ENCODE assay signal across 16 cellular contexts in the genomic region with DNA sequence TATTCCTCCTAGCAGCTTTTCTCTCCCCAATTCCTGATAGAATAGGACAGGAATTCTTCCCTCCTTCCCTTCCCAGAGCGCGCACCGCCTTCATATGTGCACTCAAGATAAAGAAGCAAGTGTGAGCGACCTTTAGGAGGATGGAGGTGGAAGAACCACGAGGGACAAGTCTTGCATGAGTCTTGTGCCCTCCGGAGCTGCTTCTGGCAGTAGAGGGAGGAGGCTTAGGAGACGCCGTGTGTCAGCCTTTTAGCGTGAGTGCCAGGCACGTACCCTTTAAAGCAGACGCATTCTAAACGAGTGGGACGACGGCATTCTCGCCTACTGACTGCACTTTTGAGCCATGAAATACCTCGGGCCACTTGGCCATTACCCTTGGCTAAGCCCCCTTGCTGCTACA.
DNase-seq lines count a peak whose midpoint lies in the region; ATAC-seq and TF ChIP-seq lines count a peak whose summit lies in the region.
"Had no signal": no experiment of that assay in that cellular context is flagged by ENCODE, and none has a peak within 500 bp of the region (broad histone marks: within the 10 kb centered on the region; RNA-seq: fewer than 3 reads in every experiment).

No MANE protein-coding gene starts in this region.

- no peaks in the 10 kb centered on the region for H3K9me3 ChIP-seq in left ventricle myocardium inferior (replicated peaks)
- H3K9me3 ChIP-seq in heart right ventricle, result no peaks in the 10 kb centered on the region
- H3K9me3 ChIP-seq in gastrocnemius medialis, result no peaks in the 10 kb centered on the region
- H3K9me3 ChIP-seq: HAP-1 had no signal

- H3K36me3 ChIP-seq in left ventricle myocardium inferior (peaks cover 36% of the 10 kb centered on the region), heart right ventricle (peaks cover 0 to 50% (median 8%) of the 10 kb centered on the region in 9 donors), gastrocnemius medialis (peaks cover 0 to 5% of the 10 kb centered on the region in 2 donors)
- H3K36me3 ChIP-seq: HAP-1 had no signal

- H3K27me3 ChIP-seq in left ventricle myocardium inferior (ENCODE audit: low read depth) (no peaks in the 10 kb centered on the region), heart right ventricle (no peaks in the 10 kb centered on the region), gastrocnemius medialis (no peaks in the 10 kb centered on the region)

- ATAC-seq in heart right ventricle (no peak), gastrocnemius medialis (peak; percentile 30 to 37)

- TF ChIP-seq CTCF in left ventricle myocardium inferior (IDR thresholded peaks at IDR 0.05; ENCODE audit: borderline replicate concordance) (no peak), heart right ventricle (IDR thresholded peaks at IDR 0.05) (no peak), gastrocnemius medialis (IDR thresholded peaks at IDR 0.05 in 4 of 5, conservative IDR thresholded peaks at IDR 0.05 in 1 of 5) (no peak)

- TF ChIP-seq POLR2A in gastrocnemius medialis (IDR thresholded peaks at IDR 0.05), result no peak

- peak overlapping the region; percentile 77 for H3K27ac ChIP-seq in left ventricle myocardium inferior (replicated peaks)
- peak overlapping the region in 1 of 10 donors; percentile 73 for H3K27ac ChIP-seq in heart right ventricle
- peak overlapping the region; percentile 22 to 76 (median 70) for H3K27ac ChIP-seq in gastrocnemius medialis
- H3K27ac ChIP-seq: HL-60 had no signal

- intact Hi-C loops in left ventricle myocardium inferior (cut with micrococcal nuclease) (no loop called here), heart right ventricle (cut with DNase I) (loop anchor here in 1 of 10 donors (5.0 kb wide), 1 partner anchor 116 kb away; a partner anchor contains a TSS), head of caudate nucleus (cut with DNase I) (loop anchor here (5.0 kb wide), 1 partner anchor 116 kb away; a partner anchor contains a TSS), gastrocnemius medialis (cut with DNase I; ENCODE audit: low total_unique reads) (no loop called here)

- H3K4me3 ChIP-seq in left ventricle myocardium inferior (no peak overlapping the region), heart right ventricle (no peak overlapping the region), gastrocnemius medialis (peak overlapping the region in 1 of 4 donors; percentile 3)
- H3K4me3 ChIP-seq: HAP-1 had no signal

- in situ Hi-C loops in gastrocnemius medialis (cut with MboI; ENCODE audit: low sequenced_read_pairs in 4 of 4), result no loop called here

- H3K4me1 ChIP-seq in left ventricle myocardium inferior (peaks cover 82% of the 10 kb centered on the region), heart right ventricle (peaks cover 0 to 77% (median 40%) of the 10 kb centered on the region in 9 donors), gastrocnemius medialis (peaks cover 21 to 32% of the 10 kb centered on the region in 2 donors)

- DNase-seq in left ventricle myocardium inferior (no peak), heart right ventricle (no peak), head of caudate nucleus (peak in 29 of 42 donors; percentile 20 to 81 (median 52)), gastrocnemius medialis (peak in 1 of 2 donors; percentile 41), NAMALWA (ENCODE audit: low spot score) (no peak)
- DNase-seq in stimulated activated CD4-positive, alpha-beta T cell treated with anti-CD3 and anti-CD28 coated beads, Interleukin-2, amount 100 ng/mL, for 48 hours, result no peak
- DNase-seq in activated naive CD4-positive, alpha-beta T cell treated with Interleukin-2 at 50 U/mL for 16 hours, result no peak
- DNase-seq in stimulated activated CD4-positive, alpha-beta T cell treated with anti-CD3 and anti-CD28 coated beads, Interleukin-4, amount 100 ng/mL, for 4 hours, result no peak
- DNase-seq: COR-L47, DMS 273 treated with DMSO at 0.1 percent for 48 hours, NCI-H1417 treated with DMSO at 0.1 percent for 48 hours, NCI-H1930, NCI-H226, NCI-H524 treated with DMSO at 0.1 percent for 48 hours had no signal

- 80 to 85% methylated on average over 16 of the region's 16 CpGs for WGBS in heart right ventricle, 2 donors

Comparison
In these comparisons a context has a peak if more than half of its experiments do, and no peak if none do; other contexts are left out.
1. DNase-seq: peak in head of caudate nucleus (29 of 42); none in left ventricle myocardium inferior (single experiment), heart right ventricle (0 of 2), stimulated activated CD4-positive, alpha-beta T cell treated with anti-CD3 and anti-CD28 coated beads, Interleukin-2, amount 100 ng/mL, for 48 hours (0 of 2), NAMALWA (single experiment), activated naive CD4-positive, alpha-beta T cell treated with Interleukin-2 at 50 U/mL for 16 hours (single experiment) and stimulated activated CD4-positive, alpha-beta T cell treated with anti-CD3 and anti-CD28 coated beads, Interleukin-4, amount 100 ng/mL, for 4 hours (0 of 2).
2. ATAC-seq: peak in gastrocnemius medialis (2 of 2); none in heart right ventricle (0 of 8).